Comparison of ENCODE assay signal across 7 cellular contexts in genomic region chr3:195959367-195960157, GRCh38. TPM values are rescaled to one million over a fixed set of nuclear protein-coding genes. Genes with fewer than 3 reads are reported as not detected.
DNase-seq lines count a peak whose midpoint lies in the region; ATAC-seq, FAIRE-seq and TF ChIP-seq lines count a peak whose summit lies in the region.
"Not testable (repeated sequence)": the region's sequence is repeated elsewhere in the genome, so short reads cannot be mapped to it uniquely, and the experiment has no call there.

No MANE protein-coding gene starts in this region.

- H3K4me1 ChIP-seq in HCT116 (ENCODE audit: control insufficient read depth in 1 of 2, insufficient read depth in 2 of 2, low read length in 2 of 2); mammary epithelial cell (ENCODE audit: insufficient read depth, low read length); HepG2 (ENCODE audit: insufficient read depth, low read length): not testable (repeated sequence)
- peaks cover 0 to 16% (median 6%) of the 10 kb centered on the region in 9 donors for H3K4me1 ChIP-seq in heart right ventricle

- H3K27ac Mint-ChIP-seq in activated T-cell treated with anti-CD3 and anti-CD28 coated beads, Interleukin-2, amount 50 U/mL, for 72 hours, result peak overlapping the region; percentile 82
- peak overlapping the region; percentile 33 for H3K27ac Mint-ChIP-seq in stimulated activated memory B cell treated with anti-CD40 and anti-IgM and Interleukin-4, amounts not matched to agents 10 μg/mL and 1 μg/mL and 100 μg/mL, for 72 hours

- not testable (repeated sequence) for H3K9ac ChIP-seq in HCT116 (ENCODE audit: low read length); mammary epithelial cell (ENCODE audit: insufficient read depth, low read length); HepG2 (ENCODE audit: insufficient read depth, low read depth, low read length)

- H3K79me2 ChIP-seq in HCT116 (ENCODE audit: insufficient read depth, low read length); mammary epithelial cell (ENCODE audit: insufficient read depth, low read length); HepG2 (ENCODE audit: insufficient read depth, low read length): not testable (repeated sequence)

- not testable (repeated sequence) for H3K9me2 ChIP-seq in HCT116 (ENCODE audit: insufficient read depth)

- peaks cover 26% of the 10 kb centered on the region for H3K4me1 Mint-ChIP-seq in activated T-cell treated with anti-CD3 and anti-CD28 coated beads, Interleukin-2, amount 50 U/mL, for 72 hours (ENCODE audit: low read depth)
- H3K4me1 Mint-ChIP-seq in stimulated activated memory B cell treated with anti-CD40 and anti-IgM and Interleukin-4, amounts not matched to agents 10 μg/mL and 1 μg/mL and 100 μg/mL, for 72 hours, result peaks cover 22% of the 10 kb centered on the region

- not testable (repeated sequence) for TF ChIP-seq EP300 in HepG2 (IDR thresholded peaks at IDR 0.05; ENCODE audit: low read depth in 2 of 2, low read length in 2 of 2); HepG2 (CRISPR knock-in tag; IDR thresholded peaks at IDR 0.05; ENCODE audit: borderline replicate concordance)

- not testable (repeated sequence) for H3K9me3 ChIP-seq in HCT116 (ENCODE audit: control insufficient read depth in 1 of 2, insufficient read depth in 1 of 2, low read depth in 1 of 2, low read length in 2 of 2); mammary epithelial cell (replicated peaks; ENCODE audit: insufficient read depth, low read length); heart right ventricle; HepG2 (ENCODE audit: low read length)

- not testable (repeated sequence) for ATAC-seq in HCT116; activated T-cell treated with anti-CD3 and anti-CD28 coated beads, Interleukin-2, amount 50 U/mL, for 72 hours (replicated peaks in 1 of 2); HepG2; stimulated activated memory B cell treated with anti-CD40 and anti-IgM and Interleukin-4, amounts not matched to agents 10 μg/mL and 1 μg/mL and 100 μg/mL, for 72 hours
- ATAC-seq in heart right ventricle, result peak in 7 of 8 donors; percentile 69 to 84 (median 74)

- H3K27ac ChIP-seq in HCT116 (ENCODE audit: low read depth, low read length); mammary epithelial cell (ENCODE audit: insufficient read depth, low read depth, low read length); HepG2 (ENCODE audit: extremely low read length, insufficient read depth, low read length): not testable (repeated sequence)
- peak overlapping the region in 2 of 10 donors; percentile 26 to 41 for H3K27ac ChIP-seq in heart right ventricle

- TSS peak; percentile 23 for BruUV-seq in HCT116 (replicated peaks; lab: Mats Ljungman, UMichigan)
- BruUV-seq in mammary epithelial cell (replicated peaks; lab: Mats Ljungman, UMichigan), result TSS peak; percentile 13
- TSS peak; percentile 61 for BruUV-seq in HepG2 (replicated peaks; lab: Mats Ljungman, UMichigan)

- not testable (repeated sequence) for H3K4me2 ChIP-seq in HCT116 (ENCODE audit: low read length); mammary epithelial cell (ENCODE audit: insufficient read depth, low read depth, low read length); HepG2 (ENCODE audit: low read depth, low read length)

- CTCF ChIA-PET in HCT116 (lab: Charles Lee); mammary epithelial cell (lab: Charles Lee; ENCODE audit: low non-redundant PET); HepG2 (lab: Yijun Ruan, JAX; ENCODE audit: low intra/inter-chr PET ratio, low total read pairs): not testable (repeated sequence)

- not testable (repeated sequence) for H3K36me3 ChIP-seq in HCT116 (ENCODE audit: control insufficient read depth in 1 of 2, insufficient read depth in 2 of 2, low read length in 2 of 2); mammary epithelial cell (ENCODE audit: insufficient read depth, low read length); HepG2 (replicated peaks in 1 of 2; ENCODE audit: control insufficient read depth in 1 of 2, insufficient read depth in 2 of 2, low read length in 2 of 2)
- peaks cover 0 to 45% (median 14%) of the 10 kb centered on the region in 9 donors for H3K36me3 ChIP-seq in heart right ventricle

- intact Hi-C loops in HCT116 (cut with micrococcal nuclease); heart right ventricle (cut with DNase I); HepG2 (cut with micrococcal nuclease; ENCODE audit: unreplicated experiment); posterior vena cava (cut with DNase I): not testable (repeated sequence)
- intact Hi-C loops in mammary epithelial cell (cut with micrococcal nuclease), result loop anchor here (5.0 kb wide), 1 partner anchor 272 kb away; no protein-coding TSS in a partner anchor

- not testable (repeated sequence) for H2AFZ ChIP-seq in HCT116 (ENCODE audit: low read depth, low read length, poor library complexity, severe bottlenecking); mammary epithelial cell (ENCODE audit: low read depth, low read length); HepG2 (ENCODE audit: low read length)

- not testable (repeated sequence) for H4K20me1 ChIP-seq in HCT116 (ENCODE audit: insufficient read depth); mammary epithelial cell (ENCODE audit: insufficient read depth, low read length); HepG2 (ENCODE audit: insufficient read depth, low read length)

- not testable (repeated sequence) for H3K4me3 ChIP-seq in HCT116 (replicated peaks in 1 of 2; ENCODE audit: low read depth in 1 of 2, low read length in 2 of 2); mammary epithelial cell (replicated peaks in 1 of 3; ENCODE audit: insufficient read depth in 1 of 3, low read depth in 2 of 3, low read length in 3 of 3); heart right ventricle; HepG2 (replicated peaks in 1 of 3; ENCODE audit: insufficient read depth in 1 of 3, low read depth in 2 of 3, low read length in 3 of 3)

- TF ChIP-seq RAD21 in HCT116 (IDR thresholded peaks at IDR 0.05; ENCODE audit: low read depth); HepG2 (CRISPR knock-in tag; IDR thresholded peaks at IDR 0.05): not testable (repeated sequence)

- H3K4me3 Mint-ChIP-seq in activated T-cell treated with anti-CD3 and anti-CD28 coated beads, Interleukin-2, amount 50 U/mL, for 72 hours; stimulated activated memory B cell treated with anti-CD40 and anti-IgM and Interleukin-4, amounts not matched to agents 10 μg/mL and 1 μg/mL and 100 μg/mL, for 72 hours: not testable (repeated sequence)

- not testable (repeated sequence) for H3K9me3 Mint-ChIP-seq in activated T-cell treated with anti-CD3 and anti-CD28 coated beads, Interleukin-2, amount 50 U/mL, for 72 hours; stimulated activated memory B cell treated with anti-CD40 and anti-IgM and Interleukin-4, amounts not matched to agents 10 μg/mL and 1 μg/mL and 100 μg/mL, for 72 hours

- TF ChIP-seq CTCF in HCT116 (IDR thresholded peaks at IDR 0.05 in 2 of 3, conservative IDR thresholded peaks at IDR 0.05 in 1 of 3; ENCODE audit: borderline replicate concordance in 1 of 3, insufficient read depth in 1 of 3, low read depth in 2 of 3, low read length in 2 of 3); mammary epithelial cell (conservative IDR thresholded peaks at IDR 0.05 in 1 of 2, IDR thresholded peaks at IDR 0.05 in 1 of 2; ENCODE audit: extremely low read depth in 1 of 2, insufficient read depth in 1 of 2, low read depth in 1 of 2, low read length in 2 of 2); heart right ventricle (IDR thresholded peaks at IDR 0.05); HepG2 (CRISPR knock-in tag; IDR thresholded peaks at IDR 0.05): not testable (repeated sequence)

- dilution Hi-C loops in mammary epithelial cell (cut with HindIII; ENCODE audit: low sequenced_read_pairs), result not testable (repeated sequence)

- H3K36me3 Mint-ChIP-seq in activated T-cell treated with anti-CD3 and anti-CD28 coated beads, Interleukin-2, amount 50 U/mL, for 72 hours (ENCODE audit: insufficient read depth in 2 of 2), result peaks cover 9 to 26% of the 10 kb centered on the region in 2 donors
- peaks cover 47% of the 10 kb centered on the region for H3K36me3 Mint-ChIP-seq in stimulated activated memory B cell treated with anti-CD40 and anti-IgM and Interleukin-4, amounts not matched to agents 10 μg/mL and 1 μg/mL and 100 μg/mL, for 72 hours

- RAD21 ChIA-PET in HCT116 (lab: Charles Lee; ENCODE audit: low non-redundant PET in 1 of 2, low total read pairs in 2 of 2, uncharacterized antibody in 2 of 2, unreplicated experiment in 2 of 2), result not testable (repeated sequence)

- TF ChIP-seq POLR2A in HCT116 (IDR thresholded peaks at IDR 0.05; ENCODE audit: borderline replicate concordance, extremely low read depth, insufficient read depth, insufficient read length); HepG2 (IDR thresholded peaks at IDR 0.05; ENCODE audit: insufficient read depth in 1 of 2, low read depth in 2 of 2, low read length in 2 of 2): not testable (repeated sequence)

- DNase-seq in HCT116 (ENCODE audit: low read depth, low spot score); activated T-cell treated with anti-CD3 and anti-CD28 coated beads, Interleukin-2, amount 50 U/mL, for 72 hours; mammary epithelial cell; heart right ventricle; HepG2 (ENCODE audit: low spot score): not testable (repeated sequence)
- peak; percentile 9 for DNase-seq in posterior vena cava (ENCODE audit: low spot score)

- WGBS in mammary epithelial cell (ENCODE audit: low coverage, missing lambda C conversion rate), result 80% methylated on average over 4 of the region's 15 CpGs
- 64 to 67% methylated on average over 5 to 7 of the region's 15 CpGs for WGBS in heart right ventricle, 2 donors
- 77% methylated on average over 8 of the region's 15 CpGs for WGBS in HepG2 (ENCODE audit: low lambda C conversion rate)

- in situ Hi-C loops in mammary epithelial cell (cut with MboI; ENCODE audit: low sequenced_read_pairs in 2 of 2), result loop anchor here in 1 of 2 donors (25.0 kb wide), 1 partner anchor 272 kb away; no protein-coding TSS in a partner anchor
- in situ Hi-C loops in HepG2 (cut with HindIII; ENCODE audit: extremely low pct_ligation_motif_present, low pct_unique_long_range_greater_than_20kb), result loop anchor here (25.0 kb wide), 1 partner anchor 272 kb away; no protein-coding TSS in a partner anchor

- not testable (repeated sequence) for H3K27me3 Mint-ChIP-seq in activated T-cell treated with anti-CD3 and anti-CD28 coated beads, Interleukin-2, amount 50 U/mL, for 72 hours (ENCODE audit: low read depth); stimulated activated memory B cell treated with anti-CD40 and anti-IgM and Interleukin-4, amounts not matched to agents 10 μg/mL and 1 μg/mL and 100 μg/mL, for 72 hours

- H3K27me3 ChIP-seq in HCT116 (ENCODE audit: insufficient read depth, low read length); mammary epithelial cell (ENCODE audit: insufficient read depth, low read length); heart right ventricle; HepG2 (ENCODE audit: control insufficient read depth in 1 of 2, insufficient read depth in 2 of 2, low read length in 2 of 2): not testable (repeated sequence)

- FAIRE-seq in HepG2 (lab: Jason Lieb, UNC), result not testable (repeated sequence)

- POLR2A ChIA-PET in HCT116 (lab: Charles Lee); HepG2 (lab: Yijun Ruan, JAX): not testable (repeated sequence)

RNA-seq across cellular contexts. Expression of gene TNK2, which starts 51.2 kb away (rescaled TPM):
- total RNA-seq in HCT116 (2021; ENCODE audit: unreplicated experiment) (55.1 TPM), mammary epithelial cell (100 to 1,000 TPM in 1 of 2 donors, 10 to 100 TPM in 1; 20.5 to 107 TPM), heart right ventricle (10 to 100 TPM; 17.6 to 47.3 (median 32.2) TPM), HepG2 (2016; rRNA removed; fragmentation: Illumina TruSeq; extraction: Trizol) (3.5 and 5.8 TPM in 2 replicates), posterior vena cava (10 to 100 TPM; 24.3 to 34.1 TPM)
- polyA plus RNA-seq in HCT116 (2012), result 34.0 and 40.3 TPM in 2 replicates
- 100 to 1,000 TPM in 1 of 2 donors, 10 to 100 TPM in 1; 94.8 to 112 TPM for total RNA-seq in activated T-cell treated with anti-CD3 and anti-CD28 coated beads, Interleukin-2, amount 50 U/mL, for 72 hours
- polyA plus RNA-seq in mammary epithelial cell (24.2 TPM), heart right ventricle (10 to 100 TPM; 31.3 to 48.3 TPM), HepG2 (2011; rRNA removed) (4.6 and 7.5 TPM in 2 replicates)
- 44.0 TPM for polyA minus RNA-seq in mammary epithelial cell
- total RNA-seq in HepG2 (2016; cell fraction: cytosol; rRNA removed; fragmentation: Illumina TruSeq; extraction: Trizol; ENCODE audit: low read depth), result 1.8 and 2.6 TPM in 2 replicates
- total RNA-seq in HepG2 (2016; cell fraction: insoluble cytoplasmic fraction; rRNA removed; fragmentation: Illumina TruSeq; extraction: Trizol), result 4.0 and 5.9 TPM in 2 replicates
- 3.4 and 3.7 TPM in 2 replicates for total RNA-seq in HepG2 (2016; cell fraction: membrane; rRNA removed; fragmentation: Illumina TruSeq; extraction: Trizol)
- total RNA-seq in HepG2 (2016; cell fraction: nucleus; rRNA removed; fragmentation: Illumina TruSeq; extraction: Trizol), result 5.5 and 5.8 TPM in 2 replicates
- 2.7 and 3.4 TPM in 2 replicates for polyA plus RNA-seq in HepG2 (2011; cell fraction: cytosol; rRNA removed)
- 35.4 and 45.4 TPM in 2 replicates for polyA plus RNA-seq in HepG2 (2011; cell fraction: nucleus; rRNA removed)
- 6.7 and 12.2 TPM in 2 replicates for polyA plus RNA-seq in HepG2 (2012)
- 0.76 and 1.1 TPM in 2 replicates for polyA plus RNA-seq in HepG2 (2016; cell fraction: cytosol; fragmentation: Illumina TruSeq; extraction: Trizol; ENCODE audit: low read depth)
- polyA plus RNA-seq in HepG2 (2016; cell fraction: insoluble cytoplasmic fraction; fragmentation: Illumina TruSeq; extraction: Trizol; ENCODE audit: low read depth), result 7.3 TPM in 2 replicates
- 1.9 TPM in 2 replicates for polyA plus RNA-seq in HepG2 (2016; cell fraction: membrane; fragmentation: Illumina TruSeq; extraction: Trizol; ENCODE audit: low read depth)
- 24.9 and 28.1 TPM in 2 replicates for polyA plus RNA-seq in HepG2 (2016; cell fraction: nucleus; fragmentation: Illumina TruSeq; extraction: Trizol; ENCODE audit: insufficient read depth, low read depth)
- 14.4 and 18.0 TPM in 2 replicates for polyA minus RNA-seq in HepG2 (2011; rRNA and poly(A)+ RNA removed; ENCODE audit: low replicate concordance)
- polyA minus RNA-seq in HepG2 (2011; cell fraction: cytosol; rRNA and poly(A)+ RNA removed), result 4.1 and 6.0 TPM in 2 replicates
- polyA minus RNA-seq in HepG2 (2011; cell fraction: nucleus; rRNA and poly(A)+ RNA removed), result 4.2 and 5.2 TPM in 2 replicates
